In genomic region chr1:190176776-190177175, GRCh38 we compare ENCODE assay signal across 19 cellular contexts.
DNase-seq lines count a peak whose midpoint lies in the region; ATAC-seq, FAIRE-seq and TF ChIP-seq lines count a peak whose summit lies in the region.
"Had no signal": no experiment of that assay in that cellular context is flagged by ENCODE, and none has a peak within 500 bp of the region (broad histone marks: within the 10 kb centered on the region; RNA-seq: fewer than 3 reads in every experiment).

No MANE protein-coding gene starts in this region.

- H3K4ac ChIP-seq in IMR-90 (ENCODE audit: low read depth, low read length) = no peak overlapping the region

- H2BK120ac ChIP-seq in IMR-90 (ENCODE audit: low read depth, low read length) = no peak overlapping the region

- no peak for TF ChIP-seq RAD21 in IMR-90 (IDR thresholded peaks at IDR 0.05; ENCODE audit: low read length)

- H4K91ac ChIP-seq in IMR-90 (ENCODE audit: insufficient read depth, low read depth, low read length) = no peak overlapping the region

- no peak overlapping the region for H3K4me3 Mint-ChIP-seq in astrocyte (ENCODE audit: unreplicated experiment)
- H3K4me3 Mint-ChIP-seq in activated CD4-positive, alpha-beta T cell treated with anti-CD3 and anti-CD28 coated beads, Interleukin-2, amount 10 ng/mL, durations not matched to agents 24 days and 14 days = no peak overlapping the region
- H3K4me3 Mint-ChIP-seq in activated T-helper 1 cell treated with anti-CD3 and anti-CD28 coated beads, Interleukin-12 subunit alpha, Interleukin-12 subunit beta, Interleukin-2, Interleukin-4 antibody, amounts not matched to agents 30 ng/mL and 10 ng/mL and 1 ng/mL, durations not matched to agents 14 hours and 24 hours and 36 hours = no peak overlapping the region

- no peak overlapping the region for H3K23ac ChIP-seq in IMR-90 (ENCODE audit: low read depth, low read length)

- H2AFZ ChIP-seq in IMR-90 (replicated peaks; ENCODE audit: low read length, poor library complexity) (no peak overlapping the region), astrocyte (ENCODE audit: low read depth, low read length) (no peak overlapping the region)

- H3K4me1 Mint-ChIP-seq in astrocyte (ENCODE audit: low read depth, unreplicated experiment) = peaks cover 6% of the 10 kb centered on the region
- H3K4me1 Mint-ChIP-seq in activated CD4-positive, alpha-beta T cell treated with anti-CD3 and anti-CD28 coated beads, Interleukin-2, amount 10 ng/mL, durations not matched to agents 24 days and 14 days = no peaks in the 10 kb centered on the region
- H3K4me1 Mint-ChIP-seq in activated T-helper 1 cell treated with anti-CD3 and anti-CD28 coated beads, Interleukin-12 subunit alpha, Interleukin-12 subunit beta, Interleukin-2, Interleukin-4 antibody, amounts not matched to agents 30 ng/mL and 10 ng/mL and 1 ng/mL, durations not matched to agents 14 hours and 24 hours and 36 hours (ENCODE audit: low read depth) = no peaks in the 10 kb centered on the region

- H3K14ac ChIP-seq in IMR-90 (replicated peaks; ENCODE audit: low read depth, low read length) = no peak overlapping the region

- no peak for FAIRE-seq in astrocyte (lab: Jason Lieb, UNC)
- FAIRE-seq: G401.6, GM12891 had no signal

- TF ChIP-seq CTCF in IMR-90 (conservative IDR thresholded peaks at IDR 0.05; ENCODE audit: low read depth, low read length) (no peak), astrocyte (IDR thresholded peaks at IDR 0.05; ENCODE audit: insufficient read depth, low read depth, low read length) (no peak), fibroblast of the aortic adventitia (IDR thresholded peaks at IDR 0.05; ENCODE audit: insufficient read depth, low read length) (no peak)

- H4K20me1 ChIP-seq in IMR-90 (ENCODE audit: insufficient read depth, low read length) (no peaks in the 10 kb centered on the region), astrocyte (ENCODE audit: insufficient read depth, low read length) (no peaks in the 10 kb centered on the region)
- H4K20me1 ChIP-seq: BLaER1 treated with 17β-estradiol and CSF1 and Interleukin-3, amounts not matched to agents 10 nM and 100 nM had no signal

- in situ Hi-C loops in IMR-90 (cut with MboI; ENCODE audit: low sequenced_read_pairs) = no loop called here

- no peaks in the 10 kb centered on the region for H3K79me2 ChIP-seq in astrocyte (ENCODE audit: insufficient read depth, low read length)

- H3K18ac ChIP-seq in IMR-90 (ENCODE audit: low read depth, low read length) = 0 out of 2 replicates have a peak overlapping the region, but pooled peaks have one; percentile 47

- H4K5ac ChIP-seq in IMR-90 (ENCODE audit: low read depth, low read length) = no peak overlapping the region

- H3K4me1 ChIP-seq in IMR-90 (ENCODE audit: control insufficient read depth, insufficient read depth, low read length) (peaks cover 2% of the 10 kb centered on the region; the same call in 1 of the 2 replicates), astrocyte (ENCODE audit: insufficient read depth, low read length) (peaks cover 12% of the 10 kb centered on the region)
- H3K4me1 ChIP-seq: BLaER1 treated with 17β-estradiol and CSF1 and Interleukin-3, amounts not matched to agents 10 nM and 100 nM; Peyer's patch had no signal

- H3K9ac ChIP-seq in IMR-90 (ENCODE audit: low read depth, low read length) = no peak overlapping the region
- H3K9ac ChIP-seq in astrocyte (ENCODE audit: low read length) = no peak overlapping the region
- H3K9ac ChIP-seq: BLaER1 treated with 17β-estradiol and CSF1 and Interleukin-3, amounts not matched to agents 10 nM and 100 nM had no signal

- CTCF ChIA-PET in IMR-90 (lab: Yijun Ruan, JAX) = interaction anchor here (0.6 kb wide), 1 partner anchor 1612 kb away, joined by 3 read pairs; no protein-coding TSS in a partner anchor

- no peaks in the 10 kb centered on the region for H3K36me3 ChIP-seq in IMR-90 (ENCODE audit: control insufficient read depth, insufficient read depth, low read length)
- H3K36me3 ChIP-seq in astrocyte (ENCODE audit: insufficient read depth, low read length) = no peaks in the 10 kb centered on the region
- H3K36me3 ChIP-seq: BLaER1 treated with 17β-estradiol and CSF1 and Interleukin-3, amounts not matched to agents 10 nM and 100 nM; Peyer's patch had no signal

- H3K79me1 ChIP-seq in IMR-90 (ENCODE audit: low read depth in 1 of 2, low read length in 2 of 2) = no peaks in the 10 kb centered on the region

- H3K9me3 ChIP-seq in IMR-90 (ENCODE audit: control insufficient read depth, insufficient read depth, low read length) (no peaks in the 10 kb centered on the region), astrocyte (ENCODE audit: insufficient read depth, low read depth, low read length) (no peaks in the 10 kb centered on the region)
- H3K9me3 ChIP-seq: BLaER1 treated with 17β-estradiol and CSF1 and Interleukin-3, amounts not matched to agents 10 nM and 100 nM; Peyer's patch had no signal

- peak; percentile 25 for DNase-seq in COLO829 (ENCODE audit: low spot score)
- DNase-seq in IMR-90 = peak; percentile 73
- DNase-seq in astrocyte (ENCODE audit: low read depth) = peak; percentile 61
- peak; percentile 62 for DNase-seq in fibroblast of the aortic adventitia (ENCODE audit: low read depth)
- DNase-seq in AG20443 (ENCODE audit: low spot score) = no peak
- no peak for DNase-seq in activated CD4-positive, alpha-beta T cell treated with anti-CD3 and anti-CD28 coated beads, Interleukin-2, amount 10 ng/mL, durations not matched to agents 24 days and 14 days
- no peak for DNase-seq in activated T-helper 1 cell treated with anti-CD3 and anti-CD28 coated beads, Interleukin-12 subunit alpha, Interleukin-12 subunit beta, Interleukin-2, Interleukin-4 antibody, amounts not matched to agents 30 ng/mL and 10 ng/mL and 1 ng/mL, durations not matched to agents 14 hours and 24 hours and 36 hours (ENCODE audit: low spot score)
- DNase-seq: 8988T, KG1, MM.1S, NCI-H1105 treated with DMSO at 0.1 percent for 48 hours, NCI-H187, NCI-H82, Peyer's patch, SIG-M5 had no signal

- no peak overlapping the region for H2BK20ac ChIP-seq in IMR-90 (ENCODE audit: low read depth, low read length)

- dilution Hi-C loops in IMR-90 (cut with HindIII; ENCODE audit: low sequenced_read_pairs, unreplicated experiment) = no loop called here

- no peak overlapping the region for H4K8ac ChIP-seq in IMR-90 (ENCODE audit: low read depth in 2 of 2, low read length in 2 of 2)

- H3K36me3 Mint-ChIP-seq in astrocyte (ENCODE audit: low read depth, unreplicated experiment) = no peaks in the 10 kb centered on the region
- no peaks in the 10 kb centered on the region for H3K36me3 Mint-ChIP-seq in activated CD4-positive, alpha-beta T cell treated with anti-CD3 and anti-CD28 coated beads, Interleukin-2, amount 10 ng/mL, durations not matched to agents 24 days and 14 days (ENCODE audit: low read depth)
- H3K36me3 Mint-ChIP-seq in activated T-helper 1 cell treated with anti-CD3 and anti-CD28 coated beads, Interleukin-12 subunit alpha, Interleukin-12 subunit beta, Interleukin-2, Interleukin-4 antibody, amounts not matched to agents 30 ng/mL and 10 ng/mL and 1 ng/mL, durations not matched to agents 14 hours and 24 hours and 36 hours (ENCODE audit: low read depth) = no peaks in the 10 kb centered on the region

- no peak overlapping the region for H2BK5ac ChIP-seq in IMR-90 (ENCODE audit: low read depth, low read length, poor library complexity, severe bottlenecking)

- no peak overlapping the region for H3K27ac Mint-ChIP-seq in astrocyte (ENCODE audit: unreplicated experiment)
- H3K27ac Mint-ChIP-seq in activated CD4-positive, alpha-beta T cell treated with anti-CD3 and anti-CD28 coated beads, Interleukin-2, amount 10 ng/mL, durations not matched to agents 24 days and 14 days = no peak overlapping the region
- H3K27ac Mint-ChIP-seq in activated T-helper 1 cell treated with anti-CD3 and anti-CD28 coated beads, Interleukin-12 subunit alpha, Interleukin-12 subunit beta, Interleukin-2, Interleukin-4 antibody, amounts not matched to agents 30 ng/mL and 10 ng/mL and 1 ng/mL, durations not matched to agents 14 hours and 24 hours and 36 hours = no peak overlapping the region

- no peaks in the 10 kb centered on the region for H3K27me3 Mint-ChIP-seq in astrocyte (ENCODE audit: low read depth, unreplicated experiment)
- no peaks in the 10 kb centered on the region for H3K27me3 Mint-ChIP-seq in activated CD4-positive, alpha-beta T cell treated with anti-CD3 and anti-CD28 coated beads, Interleukin-2, amount 10 ng/mL, durations not matched to agents 24 days and 14 days
- H3K27me3 Mint-ChIP-seq in activated T-helper 1 cell treated with anti-CD3 and anti-CD28 coated beads, Interleukin-12 subunit alpha, Interleukin-12 subunit beta, Interleukin-2, Interleukin-4 antibody, amounts not matched to agents 30 ng/mL and 10 ng/mL and 1 ng/mL, durations not matched to agents 14 hours and 24 hours and 36 hours (ENCODE audit: insufficient read depth) = no peaks in the 10 kb centered on the region

- H3K4me3 ChIP-seq in IMR-90 (ENCODE audit: insufficient read depth, low read depth, low read length) = no peak overlapping the region
- no peak overlapping the region for H3K4me3 ChIP-seq in astrocyte (ENCODE audit: insufficient read depth, low read depth, low read length)
- no peak overlapping the region for H3K4me3 ChIP-seq in fibroblast of the aortic adventitia (ENCODE audit: low read depth, low read length)
- H3K4me3 ChIP-seq: BLaER1 treated with 17β-estradiol and CSF1 and Interleukin-3, amounts not matched to agents 10 nM and 100 nM; Peyer's patch had no signal

- no peak overlapping the region for H3K56ac ChIP-seq in IMR-90 (ENCODE audit: extremely low read depth, insufficient read depth, low read length)

- H2AK9ac ChIP-seq in IMR-90 (replicated peaks; ENCODE audit: low read depth, low read length, poor library complexity) = no peak overlapping the region

- no peak for TF ChIP-seq POLR2A in IMR-90 (IDR thresholded peaks at IDR 0.05; ENCODE audit: low read depth, low read length)

- intact Hi-C loops in IMR-90 (cut with micrococcal nuclease) = no loop called here
- intact Hi-C loops in activated CD4-positive, alpha-beta T cell treated with anti-CD3 and anti-CD28 coated beads, Interleukin-2, amount 10 ng/mL, durations not matched to agents 24 days and 14 days (cut with micrococcal nuclease) = no loop called here
- intact Hi-C loops in activated T-helper 1 cell treated with anti-CD3 and anti-CD28 coated beads, Interleukin-12 subunit alpha, Interleukin-12 subunit beta, Interleukin-2, Interleukin-4 antibody, amounts not matched to agents 30 ng/mL and 10 ng/mL and 1 ng/mL, durations not matched to agents 14 hours and 24 hours and 36 hours (cut with micrococcal nuclease) = no loop called here

- H3K4me2 ChIP-seq in IMR-90 (ENCODE audit: low read depth, low read length) = no peak overlapping the region
- no peak overlapping the region for H3K4me2 ChIP-seq in astrocyte (ENCODE audit: low read length)
- H3K4me2 ChIP-seq: BLaER1 treated with 17β-estradiol and CSF1 and Interleukin-3, amounts not matched to agents 10 nM and 100 nM had no signal

- H3K9me1 ChIP-seq in IMR-90 (ENCODE audit: insufficient read depth, low read length) = peaks cover 2% of the 10 kb centered on the region; the same call in 1 of the 2 replicates

- H2BK15ac ChIP-seq in IMR-90 (ENCODE audit: low read depth, low read length) = no peak overlapping the region

- no peak overlapping the region for H2AK5ac ChIP-seq in IMR-90 (ENCODE audit: low read depth, low read length)

- POLR2A ChIA-PET in IMR-90 (lab: Charles Lee; ENCODE audit: unreplicated experiment) = no interaction called here

- H3K27ac ChIP-seq in IMR-90 (ENCODE audit: insufficient read depth, low read length) (no peak overlapping the region), astrocyte (ENCODE audit: low read depth, low read length) (no peak overlapping the region)
- H3K27ac ChIP-seq: BLaER1 treated with 17β-estradiol and CSF1 and Interleukin-3, amounts not matched to agents 10 nM and 100 nM; Peyer's patch had no signal

- ATAC-seq in IMR-90 (ENCODE audit: low read depth) = no peak
- no peak for ATAC-seq in HG03354 (IDR thresholded peaks at IDR 0.05; ENCODE audit: poor library complexity, severe bottlenecking, unreplicated experiment)

- no TSS peak for BruUV-seq in IMR-90 (replicated peaks; lab: Mats Ljungman, UMichigan)

- H3K27me3 ChIP-seq in IMR-90 (ENCODE audit: control insufficient read depth, insufficient read depth, low read length) = no peaks in the 10 kb centered on the region
- H3K27me3 ChIP-seq in astrocyte (ENCODE audit: insufficient read depth, low read length) = no peaks in the 10 kb centered on the region
- H3K27me3 ChIP-seq: BLaER1 treated with 17β-estradiol and CSF1 and Interleukin-3, amounts not matched to agents 10 nM and 100 nM; Peyer's patch had no signal

- H3K9me3 Mint-ChIP-seq in astrocyte (ENCODE audit: unreplicated experiment) = no peaks in the 10 kb centered on the region
- no peaks in the 10 kb centered on the region for H3K9me3 Mint-ChIP-seq in activated CD4-positive, alpha-beta T cell treated with anti-CD3 and anti-CD28 coated beads, Interleukin-2, amount 10 ng/mL, durations not matched to agents 24 days and 14 days
- no peaks in the 10 kb centered on the region for H3K9me3 Mint-ChIP-seq in activated T-helper 1 cell treated with anti-CD3 and anti-CD28 coated beads, Interleukin-12 subunit alpha, Interleukin-12 subunit beta, Interleukin-2, Interleukin-4 antibody, amounts not matched to agents 30 ng/mL and 10 ng/mL and 1 ng/mL, durations not matched to agents 14 hours and 24 hours and 36 hours

Comparison
In these comparisons a context has a peak if more than half of its experiments do, and no peak if none do; other contexts are left out.
1. DNase-seq: peak in COLO829 (single experiment), IMR-90 (single experiment), astrocyte (single experiment) and fibroblast of the aortic adventitia (single experiment); none in AG20443 (single experiment), activated CD4-positive, alpha-beta T cell treated with anti-CD3 and anti-CD28 coated beads, Interleukin-2, amount 10 ng/mL, durations not matched to agents 24 days and 14 days (single experiment) and activated T-helper 1 cell treated with anti-CD3 and anti-CD28 coated beads, Interleukin-12 subunit alpha, Interleukin-12 subunit beta, Interleukin-2, Interleukin-4 antibody, amounts not matched to agents 30 ng/mL and 10 ng/mL and 1 ng/mL, durations not matched to agents 14 hours and 24 hours and 36 hours (single experiment).